27 cellular contexts compared by ENCODE assay signal in the genomic region with DNA sequence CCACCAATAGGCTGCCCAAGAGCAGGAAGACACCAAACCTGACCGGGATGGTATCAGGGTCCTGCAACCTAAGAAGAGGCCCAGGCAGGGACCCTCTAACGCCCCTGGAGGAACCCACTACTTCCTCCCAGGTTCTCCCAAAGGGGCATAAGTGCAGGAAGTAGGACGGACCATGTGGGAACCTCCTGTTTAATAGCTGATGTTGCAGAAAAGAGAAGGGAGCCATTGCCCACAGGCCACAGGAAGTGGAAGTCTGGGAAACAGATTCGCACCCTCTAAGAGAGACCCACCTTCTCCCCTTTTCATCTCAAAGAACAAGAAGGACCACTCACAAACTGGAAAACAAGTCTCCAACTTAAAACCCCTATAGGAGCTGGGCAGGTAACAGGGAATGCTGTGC. TPM values are rescaled to one million over a fixed set of nuclear protein-coding genes. Genes with fewer than 3 reads are reported as not detected.
DNase-seq lines count a peak whose midpoint lies in the region; ATAC-seq lines count a peak whose summit lies in the region.
"Had no signal": no experiment of that assay in that cellular context is flagged by ENCODE, and none has a peak within 500 bp of the region (broad histone marks: within the 10 kb centered on the region; RNA-seq: fewer than 3 reads in every experiment).

No MANE protein-coding gene starts in this region.

- no peak overlapping the region for H3K9ac ChIP-seq in BLaER1

- peaks cover 0 to 6% (median under 1%) of the 10 kb centered on the region in 8 donors for H3K9me3 Mint-ChIP-seq in CD4-positive, alpha-beta memory T cell
- peaks cover 15% of the 10 kb centered on the region for H3K9me3 Mint-ChIP-seq in activated naive CD8-positive, alpha-beta T cell treated with anti-CD3 and anti-CD28 coated beads for 36 hours
- no peaks in the 10 kb centered on the region for H3K9me3 Mint-ChIP-seq in memory B cell

- peaks cover 33 to 41% of the 10 kb centered on the region in 2 donors for H3K36me3 Mint-ChIP-seq in CD4-positive, alpha-beta memory T cell
- peaks cover 41% of the 10 kb centered on the region for H3K36me3 Mint-ChIP-seq in activated naive CD8-positive, alpha-beta T cell treated with anti-CD3 and anti-CD28 coated beads for 36 hours
- H3K36me3 Mint-ChIP-seq in memory B cell = peaks cover 25% of the 10 kb centered on the region

- POLR2A ChIA-PET in CD4-positive, alpha-beta memory T cell (lab: Charles Lee; ENCODE audit: partially characterized antibody) = interaction anchor here (1.9 kb wide), 1 partner anchor 58 kb away, joined by 7 read pairs; no protein-coding TSS in a partner anchor

- H3K27me3 ChIP-seq in BLaER1 = no peaks in the 10 kb centered on the region; the same call in 1 of the 2 replicates
- no peaks in the 10 kb centered on the region for H3K27me3 ChIP-seq in CD4-positive, alpha-beta memory T cell (ENCODE audit: insufficient read depth, low read length)
- H3K27me3 ChIP-seq: heart right ventricle, Peyer's patch, testis had no signal

- H3K4me1 Mint-ChIP-seq in CD4-positive, alpha-beta memory T cell = peaks cover 37 to 57% (median 48%) of the 10 kb centered on the region in 4 donors
- H3K4me1 Mint-ChIP-seq in activated naive CD8-positive, alpha-beta T cell treated with anti-CD3 and anti-CD28 coated beads for 36 hours = peaks cover 29% of the 10 kb centered on the region
- peaks cover 36% of the 10 kb centered on the region for H3K4me1 Mint-ChIP-seq in memory B cell
- H3K4me1 Mint-ChIP-seq: GM23338 had no signal

- H3K4me2 ChIP-seq in BLaER1 = peak overlapping the region; percentile 70
- H3K4me2 ChIP-seq: GM23338 had no signal

- no peaks in the 10 kb centered on the region for H3K27me3 Mint-ChIP-seq in CD4-positive, alpha-beta memory T cell
- no peaks in the 10 kb centered on the region for H3K27me3 Mint-ChIP-seq in activated naive CD8-positive, alpha-beta T cell treated with anti-CD3 and anti-CD28 coated beads for 36 hours
- H3K27me3 Mint-ChIP-seq in memory B cell = no peaks in the 10 kb centered on the region

- H3K27ac Mint-ChIP-seq in CD4-positive, alpha-beta memory T cell = peak overlapping the region; percentile 34 to 82 (median 76)
- peak overlapping the region; percentile 55 for H3K27ac Mint-ChIP-seq in activated naive CD8-positive, alpha-beta T cell treated with anti-CD3 and anti-CD28 coated beads for 36 hours
- H3K27ac Mint-ChIP-seq in memory B cell = no peak overlapping the region
- H3K27ac Mint-ChIP-seq: GM23338 had no signal

- no peak for ATAC-seq in memory B cell (ENCODE audit: low read depth)
- ATAC-seq in GM18867 (IDR thresholded peaks at IDR 0.05; ENCODE audit: unreplicated experiment) = no peak
- ATAC-seq: GM23338, heart right ventricle, left cardiac atrium, psoas muscle had no signal

- no peaks in the 10 kb centered on the region for H3K36me3 ChIP-seq in BLaER1
- H3K36me3 ChIP-seq in CD4-positive, alpha-beta memory T cell (ENCODE audit: insufficient read depth, low read length) = peaks cover 6% of the 10 kb centered on the region
- H3K36me3 ChIP-seq: Peyer's patch, sigmoid colon had no signal

- H3K27ac ChIP-seq in BLaER1 = 0 out of 2 replicates have a peak overlapping the region, but pooled peaks have one; percentile 40
- H3K27ac ChIP-seq in CD4-positive, alpha-beta memory T cell (ENCODE audit: low read depth, low read length) = peak overlapping the region; percentile 1
- H3K27ac ChIP-seq in caudate nucleus (ENCODE audit: low read depth, low read length) = no peak overlapping the region
- H3K27ac ChIP-seq: C4-2B, HL-60, Peyer's patch, psoas muscle, sigmoid colon, testis had no signal

- peak overlapping the region in 7 of 8 donors; percentile 2 to 76 (median 39) for H3K4me3 Mint-ChIP-seq in CD4-positive, alpha-beta memory T cell
- H3K4me3 Mint-ChIP-seq in activated naive CD8-positive, alpha-beta T cell treated with anti-CD3 and anti-CD28 coated beads for 36 hours = no peak overlapping the region
- H3K4me3 Mint-ChIP-seq in memory B cell = peak overlapping the region; percentile 27
- H3K4me3 Mint-ChIP-seq: GM23338 had no signal

- CTCF ChIA-PET in CD4-positive, alpha-beta memory T cell (lab: Charles Lee; ENCODE audit: partially characterized antibody) = interaction anchor here (0.7 kb wide), 1 partner anchor 1489 kb away, joined by 4 read pairs; no protein-coding TSS in a partner anchor

- peaks cover 10% of the 10 kb centered on the region for H3K9me3 ChIP-seq in BLaER1
- H3K9me3 ChIP-seq in CD4-positive, alpha-beta memory T cell (ENCODE audit: control insufficient read depth in 1 of 2, low read length in 2 of 2) = peaks cover 0 to 7% of the 10 kb centered on the region in 2 donors
- H3K9me3 ChIP-seq: Peyer's patch, psoas muscle, testis had no signal

- peaks cover 15% of the 10 kb centered on the region for H3K4me1 ChIP-seq in BLaER1
- H3K4me1 ChIP-seq in CD4-positive, alpha-beta memory T cell (ENCODE audit: insufficient read depth, low read length) = peaks cover 88% of the 10 kb centered on the region
- H3K4me1 ChIP-seq: psoas muscle, sigmoid colon, testis had no signal

- intact Hi-C loops in CD4-positive, alpha-beta memory T cell (cut with micrococcal nuclease) = no loop called here

- H4K20me1 ChIP-seq in BLaER1 = no peaks in the 10 kb centered on the region

- H3K4me3 ChIP-seq in BLaER1 = no peak overlapping the region
- H3K4me3 ChIP-seq in CD4-positive, alpha-beta memory T cell (ENCODE audit: low read length in 2 of 2) = no peak overlapping the region
- H3K4me3 ChIP-seq: GM23338, heart right ventricle, Peyer's patch, psoas muscle, sigmoid colon, testis had no signal

- no peak for DNase-seq in CD4-positive, alpha-beta memory T cell
- DNase-seq in activated naive CD8-positive, alpha-beta T cell treated with anti-CD3 and anti-CD28 coated beads for 36 hours = no peak
- DNase-seq in memory B cell (ENCODE audit: low spot score in 2 of 2) (no peak), caudate nucleus (lab: John Stamatoyannopoulos, UW) (no peak), islet precursor cell (no peak), COLO829 (ENCODE audit: low spot score) (no peak)
- DNase-seq: activated CD4-positive, CD25-positive, alpha-beta regulatory T cell treated with anti-CD3 and anti-CD28 coated beads, Interleukin-2, amount 50 U/mL, for 72 hours; activated gamma-delta T cell treated with Interleukin-2 at 50 U/mL for 16 hours; DMS153; heart right ventricle; left cardiac atrium; mammary epithelial cell; NCI-H187; NCI-H526 treated with DMSO at 0.1 percent for 48 hours; nucleus accumbens; Peyer's patch; SHP77 treated with DMSO at 0.1 percent for 48 hours; sigmoid colon; stimulated activated CD4-positive, alpha-beta T cell treated with anti-CD3 and anti-CD28 coated beads, Interleukin-4, amount 100 ng/mL, for 24 hours; stimulated activated naive CD4-positive, alpha-beta T cell; testis had no signal

RNA-seq across cellular contexts. Expression of gene PREX1, which starts 18.1 kb away (rescaled TPM):
- 100 to 1,000 TPM; 164 to 165 TPM for total RNA-seq in CD4-positive, alpha-beta memory T cell
- polyA plus RNA-seq in CD4-positive, alpha-beta memory T cell = 10 to 100 TPM; 10.6 to 79.6 TPM
- 10 to 100 TPM; 76.8 to 77.1 TPM for total RNA-seq in activated naive CD8-positive, alpha-beta T cell treated with anti-CD3 and anti-CD28 coated beads for 36 hours
